ENCODE assay signal across 1 cellular context in the genomic region with DNA sequence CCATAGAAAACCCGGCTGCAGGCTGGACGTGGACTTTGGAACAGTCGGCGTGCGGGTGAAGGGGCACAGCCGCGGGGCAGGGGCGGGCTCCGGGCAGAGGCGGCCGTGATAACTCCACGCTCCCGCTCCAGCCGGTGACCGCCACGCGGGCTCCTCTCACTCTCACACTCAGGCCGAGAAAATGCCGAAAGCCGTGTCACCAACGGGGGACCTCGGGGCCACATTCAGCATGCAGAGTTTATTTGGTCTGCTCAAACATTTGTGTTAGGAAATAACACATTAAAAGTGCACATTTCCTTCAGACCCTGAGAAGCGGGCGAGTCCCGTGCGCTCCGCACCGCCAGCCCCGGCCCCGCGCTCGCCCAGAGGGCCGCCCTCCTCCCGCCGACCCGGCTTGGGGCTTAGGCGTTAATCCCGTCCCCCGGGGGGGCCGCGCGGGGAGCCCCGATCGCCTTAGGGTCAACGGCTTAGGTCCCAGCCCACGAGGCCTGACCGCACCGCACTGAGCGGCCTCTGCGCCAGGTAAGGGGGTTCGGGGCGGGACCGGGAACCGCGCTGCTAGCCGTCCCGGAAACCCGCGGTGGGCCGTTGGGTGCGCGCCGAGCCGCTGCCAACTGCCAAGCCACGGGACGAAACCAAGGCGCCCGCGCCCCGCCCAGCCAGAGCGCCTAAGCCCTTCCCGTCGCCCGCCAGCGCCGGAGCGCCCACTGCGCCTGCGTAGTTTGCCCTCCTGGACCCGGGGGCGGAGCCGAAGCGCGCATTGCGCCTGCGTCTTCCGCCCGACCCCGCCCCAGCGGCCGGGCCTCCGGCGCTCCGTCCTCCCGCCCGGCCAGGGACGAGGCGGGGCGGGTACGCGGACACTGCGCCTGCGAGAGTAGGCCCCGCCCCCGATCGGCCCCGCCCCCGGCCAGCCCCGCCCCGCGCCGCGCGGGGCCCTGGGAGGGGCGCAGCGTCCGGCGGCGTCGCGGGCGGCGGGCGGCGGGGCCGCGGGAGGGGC.
TF ChIP-seq lines count a peak whose summit lies in the region.

A gene with protein sequence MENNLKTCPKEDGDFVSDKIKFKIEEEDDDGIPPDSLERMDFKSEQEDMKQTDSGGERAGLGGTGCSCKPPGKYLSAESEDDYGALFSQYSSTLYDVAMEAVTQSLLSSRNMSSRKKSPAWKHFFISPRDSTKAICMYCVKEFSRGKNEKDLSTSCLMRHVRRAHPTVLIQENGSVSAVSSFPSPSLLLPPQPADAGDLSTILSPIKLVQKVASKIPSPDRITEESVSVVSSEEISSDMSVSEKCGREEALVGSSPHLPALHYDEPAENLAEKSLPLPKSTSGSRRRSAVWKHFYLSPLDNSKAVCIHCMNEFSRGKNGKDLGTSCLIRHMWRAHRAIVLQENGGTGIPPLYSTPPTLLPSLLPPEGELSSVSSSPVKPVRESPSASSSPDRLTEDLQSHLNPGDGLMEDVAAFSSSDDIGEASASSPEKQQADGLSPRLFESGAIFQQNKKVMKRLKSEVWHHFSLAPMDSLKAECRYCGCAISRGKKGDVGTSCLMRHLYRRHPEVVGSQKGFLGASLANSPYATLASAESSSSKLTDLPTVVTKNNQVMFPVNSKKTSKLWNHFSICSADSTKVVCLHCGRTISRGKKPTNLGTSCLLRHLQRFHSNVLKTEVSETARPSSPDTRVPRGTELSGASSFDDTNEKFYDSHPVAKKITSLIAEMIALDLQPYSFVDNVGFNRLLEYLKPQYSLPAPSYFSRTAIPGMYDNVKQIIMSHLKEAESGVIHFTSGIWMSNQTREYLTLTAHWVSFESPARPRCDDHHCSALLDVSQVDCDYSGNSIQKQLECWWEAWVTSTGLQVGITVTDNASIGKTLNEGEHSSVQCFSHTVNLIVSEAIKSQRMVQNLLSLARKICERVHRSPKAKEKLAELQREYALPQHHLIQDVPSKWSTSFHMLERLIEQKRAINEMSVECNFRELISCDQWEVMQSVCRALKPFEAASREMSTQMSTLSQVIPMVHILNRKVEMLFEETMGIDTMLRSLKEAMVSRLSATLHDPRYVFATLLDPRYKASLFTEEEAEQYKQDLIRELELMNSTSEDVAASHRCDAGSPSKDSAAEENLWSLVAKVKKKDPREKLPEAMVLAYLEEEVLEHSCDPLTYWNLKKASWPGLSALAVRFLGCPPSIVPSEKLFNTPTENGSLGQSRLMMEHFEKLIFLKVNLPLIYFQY (plus strand): TSS at position 947 of the 997 bp plus-strand sequence. CDS start 29,819 bp downstream, outside the sequence.

TF ChIP-seq in HepG2, 621 proteins besides CTCF, POLR2A, EP300 and RAD21 (continued from another document and continues in another):
- TF ChIP-seq, protein P1, sequence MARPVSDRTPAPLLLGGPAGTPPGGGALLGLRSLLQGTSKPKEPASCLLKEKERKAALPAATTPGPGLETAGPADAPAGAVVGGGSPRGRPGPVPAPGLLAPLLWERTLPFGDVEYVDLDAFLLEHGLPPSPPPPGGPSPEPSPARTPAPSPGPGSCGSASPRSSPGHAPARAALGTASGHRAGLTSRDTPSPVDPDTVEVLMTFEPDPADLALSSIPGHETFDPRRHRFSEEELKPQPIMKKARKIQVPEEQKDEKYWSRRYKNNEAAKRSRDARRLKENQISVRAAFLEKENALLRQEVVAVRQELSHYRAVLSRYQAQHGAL (CRISPR knock-in tag; IDR thresholded peaks at IDR 0.05; ENCODE audit: not compliant biosample characterization): no peak
- TF ChIP-seq FOXK2 (IDR thresholded peaks at IDR 0.05) (no peak), MED8 (CRISPR knock-in tag; IDR thresholded peaks at IDR 0.05; ENCODE audit: insufficient replicate concordance) (peak; percentile 20), MTA1 (CRISPR knock-in tag; IDR thresholded peaks at IDR 0.05; ENCODE audit: borderline replicate concordance) (peak; percentile 47; the same call in 1 of the 2 replicates), ZNF83 (CRISPR knock-in tag; IDR thresholded peaks at IDR 0.05; ENCODE audit: borderline replicate concordance) (no peak), JUN (CRISPR knock-in tag; IDR thresholded peaks at IDR 0.05) (no peak), PRPF4 (IDR thresholded peaks at IDR 0.05; ENCODE audit: low read depth, low read length, poor library complexity, severe bottlenecking) (no peak), PHB2 (IDR thresholded peaks at IDR 0.05; ENCODE audit: partially characterized antibody) (no peak), ZMYM4 (CRISPR knock-in tag; IDR thresholded peaks at IDR 0.05) (peak; percentile 42; the same call in 1 of the 2 replicates), JARID2 (CRISPR knock-in tag; IDR thresholded peaks at IDR 0.05; ENCODE audit: insufficient replicate concordance) (no peak), SALL2 (CRISPR knock-in tag; IDR thresholded peaks at IDR 0.05) (0 out of 2 replicates have a peak, but pooled peaks have one; percentile 25), ZNF354B (CRISPR knock-in tag; IDR thresholded peaks at IDR 0.05) (no peak), ZNF788 (CRISPR knock-in tag; IDR thresholded peaks at IDR 0.05; ENCODE audit: borderline replicate concordance) (no peak), TARDBP (CRISPR knock-in tag; IDR thresholded peaks at IDR 0.05) (0 out of 2 replicates have a peak, but pooled peaks have one; percentile 34), SMC3 (IDR thresholded peaks at IDR 0.05; ENCODE audit: low read length) (no peak), ERF (CRISPR knock-in tag; IDR thresholded peaks at IDR 0.05) (peak; percentile 52; the same call in 1 of the 2 replicates)
- TF ChIP-seq, protein P2, sequence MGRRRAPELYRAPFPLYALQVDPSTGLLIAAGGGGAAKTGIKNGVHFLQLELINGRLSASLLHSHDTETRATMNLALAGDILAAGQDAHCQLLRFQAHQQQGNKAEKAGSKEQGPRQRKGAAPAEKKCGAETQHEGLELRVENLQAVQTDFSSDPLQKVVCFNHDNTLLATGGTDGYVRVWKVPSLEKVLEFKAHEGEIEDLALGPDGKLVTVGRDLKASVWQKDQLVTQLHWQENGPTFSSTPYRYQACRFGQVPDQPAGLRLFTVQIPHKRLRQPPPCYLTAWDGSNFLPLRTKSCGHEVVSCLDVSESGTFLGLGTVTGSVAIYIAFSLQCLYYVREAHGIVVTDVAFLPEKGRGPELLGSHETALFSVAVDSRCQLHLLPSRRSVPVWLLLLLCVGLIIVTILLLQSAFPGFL (CRISPR knock-in tag; IDR thresholded peaks at IDR 0.05): no peak
- TF ChIP-seq, protein P3, sequence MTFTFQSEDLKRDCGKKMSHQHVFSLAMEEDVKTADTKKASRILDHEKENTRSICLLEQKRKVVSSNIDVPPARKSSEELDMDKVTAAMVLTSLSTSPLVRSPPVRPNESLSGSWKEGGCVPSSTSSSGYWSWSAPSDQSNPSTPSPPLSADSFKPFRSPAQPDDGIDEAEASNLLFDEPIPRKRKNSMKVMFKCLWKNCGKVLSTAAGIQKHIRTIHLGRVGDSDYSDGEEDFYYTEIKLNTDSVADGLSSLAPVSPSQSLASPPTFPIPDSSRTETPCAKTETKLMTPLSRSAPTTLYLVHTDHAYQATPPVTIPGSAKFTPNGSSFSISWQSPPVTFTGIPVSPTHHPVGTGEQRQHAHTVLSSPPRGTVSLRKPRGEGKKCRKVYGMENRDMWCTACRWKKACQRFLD (CRISPR knock-in tag; IDR thresholded peaks at IDR 0.05; ENCODE audit: borderline replicate concordance): peak; percentile 87; the same call in 1 of the 2 replicates
- TF ChIP-seq, protein P4, sequence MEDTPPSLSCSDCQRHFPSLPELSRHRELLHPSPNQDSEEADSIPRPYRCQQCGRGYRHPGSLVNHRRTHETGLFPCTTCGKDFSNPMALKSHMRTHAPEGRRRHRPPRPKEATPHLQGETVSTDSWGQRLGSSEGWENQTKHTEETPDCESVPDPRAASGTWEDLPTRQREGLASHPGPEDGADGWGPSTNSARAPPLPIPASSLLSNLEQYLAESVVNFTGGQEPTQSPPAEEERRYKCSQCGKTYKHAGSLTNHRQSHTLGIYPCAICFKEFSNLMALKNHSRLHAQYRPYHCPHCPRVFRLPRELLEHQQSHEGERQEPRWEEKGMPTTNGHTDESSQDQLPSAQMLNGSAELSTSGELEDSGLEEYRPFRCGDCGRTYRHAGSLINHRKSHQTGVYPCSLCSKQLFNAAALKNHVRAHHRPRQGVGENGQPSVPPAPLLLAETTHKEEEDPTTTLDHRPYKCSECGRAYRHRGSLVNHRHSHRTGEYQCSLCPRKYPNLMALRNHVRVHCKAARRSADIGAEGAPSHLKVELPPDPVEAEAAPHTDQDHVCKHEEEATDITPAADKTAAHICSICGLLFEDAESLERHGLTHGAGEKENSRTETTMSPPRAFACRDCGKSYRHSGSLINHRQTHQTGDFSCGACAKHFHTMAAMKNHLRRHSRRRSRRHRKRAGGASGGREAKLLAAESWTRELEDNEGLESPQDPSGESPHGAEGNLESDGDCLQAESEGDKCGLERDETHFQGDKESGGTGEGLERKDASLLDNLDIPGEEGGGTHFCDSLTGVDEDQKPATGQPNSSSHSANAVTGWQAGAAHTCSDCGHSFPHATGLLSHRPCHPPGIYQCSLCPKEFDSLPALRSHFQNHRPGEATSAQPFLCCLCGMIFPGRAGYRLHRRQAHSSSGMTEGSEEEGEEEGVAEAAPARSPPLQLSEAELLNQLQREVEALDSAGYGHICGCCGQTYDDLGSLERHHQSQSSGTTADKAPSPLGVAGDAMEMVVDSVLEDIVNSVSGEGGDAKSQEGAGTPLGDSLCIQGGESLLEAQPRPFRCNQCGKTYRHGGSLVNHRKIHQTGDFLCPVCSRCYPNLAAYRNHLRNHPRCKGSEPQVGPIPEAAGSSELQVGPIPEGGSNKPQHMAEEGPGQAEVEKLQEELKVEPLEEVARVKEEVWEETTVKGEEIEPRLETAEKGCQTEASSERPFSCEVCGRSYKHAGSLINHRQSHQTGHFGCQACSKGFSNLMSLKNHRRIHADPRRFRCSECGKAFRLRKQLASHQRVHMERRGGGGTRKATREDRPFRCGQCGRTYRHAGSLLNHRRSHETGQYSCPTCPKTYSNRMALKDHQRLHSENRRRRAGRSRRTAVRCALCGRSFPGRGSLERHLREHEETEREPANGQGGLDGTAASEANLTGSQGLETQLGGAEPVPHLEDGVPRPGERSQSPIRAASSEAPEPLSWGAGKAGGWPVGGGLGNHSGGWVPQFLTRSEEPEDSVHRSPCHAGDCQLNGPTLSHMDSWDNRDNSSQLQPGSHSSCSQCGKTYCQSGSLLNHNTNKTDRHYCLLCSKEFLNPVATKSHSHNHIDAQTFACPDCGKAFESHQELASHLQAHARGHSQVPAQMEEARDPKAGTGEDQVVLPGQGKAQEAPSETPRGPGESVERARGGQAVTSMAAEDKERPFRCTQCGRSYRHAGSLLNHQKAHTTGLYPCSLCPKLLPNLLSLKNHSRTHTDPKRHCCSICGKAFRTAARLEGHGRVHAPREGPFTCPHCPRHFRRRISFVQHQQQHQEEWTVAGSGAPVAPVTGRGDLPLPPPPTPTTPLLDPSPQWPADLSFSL (CRISPR knock-in tag; IDR thresholded peaks at IDR 0.05): no peak
- TF ChIP-seq, protein P5, sequence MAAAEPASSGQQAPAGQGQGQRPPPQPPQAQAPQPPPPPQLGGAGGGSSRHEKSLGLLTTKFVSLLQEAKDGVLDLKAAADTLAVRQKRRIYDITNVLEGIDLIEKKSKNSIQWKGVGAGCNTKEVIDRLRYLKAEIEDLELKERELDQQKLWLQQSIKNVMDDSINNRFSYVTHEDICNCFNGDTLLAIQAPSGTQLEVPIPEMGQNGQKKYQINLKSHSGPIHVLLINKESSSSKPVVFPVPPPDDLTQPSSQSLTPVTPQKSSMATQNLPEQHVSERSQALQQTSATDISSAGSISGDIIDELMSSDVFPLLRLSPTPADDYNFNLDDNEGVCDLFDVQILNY (CRISPR knock-in tag; conservative IDR thresholded peaks at IDR 0.05): no peak
- TF ChIP-seq, protein P6, sequence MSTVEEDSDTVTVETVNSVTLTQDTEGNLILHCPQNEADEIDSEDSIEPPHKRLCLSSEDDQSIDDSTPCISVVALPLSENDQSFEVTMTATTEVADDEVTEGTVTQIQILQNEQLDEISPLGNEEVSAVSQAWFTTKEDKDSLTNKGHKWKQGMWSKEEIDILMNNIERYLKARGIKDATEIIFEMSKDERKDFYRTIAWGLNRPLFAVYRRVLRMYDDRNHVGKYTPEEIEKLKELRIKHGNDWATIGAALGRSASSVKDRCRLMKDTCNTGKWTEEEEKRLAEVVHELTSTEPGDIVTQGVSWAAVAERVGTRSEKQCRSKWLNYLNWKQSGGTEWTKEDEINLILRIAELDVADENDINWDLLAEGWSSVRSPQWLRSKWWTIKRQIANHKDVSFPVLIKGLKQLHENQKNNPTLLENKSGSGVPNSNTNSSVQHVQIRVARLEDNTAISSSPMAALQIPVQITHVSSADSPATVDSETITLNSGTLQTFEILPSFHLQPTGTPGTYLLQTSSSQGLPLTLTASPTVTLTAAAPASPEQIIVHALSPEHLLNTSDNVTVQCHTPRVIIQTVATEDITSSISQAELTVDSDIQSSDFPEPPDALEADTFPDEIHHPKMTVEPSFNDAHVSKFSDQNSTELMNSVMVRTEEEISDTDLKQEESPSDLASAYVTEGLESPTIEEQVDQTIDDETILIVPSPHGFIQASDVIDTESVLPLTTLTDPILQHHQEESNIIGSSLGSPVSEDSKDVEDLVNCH (CRISPR knock-in tag; IDR thresholded peaks at IDR 0.05): no peak
- TF ChIP-seq, protein P7, sequence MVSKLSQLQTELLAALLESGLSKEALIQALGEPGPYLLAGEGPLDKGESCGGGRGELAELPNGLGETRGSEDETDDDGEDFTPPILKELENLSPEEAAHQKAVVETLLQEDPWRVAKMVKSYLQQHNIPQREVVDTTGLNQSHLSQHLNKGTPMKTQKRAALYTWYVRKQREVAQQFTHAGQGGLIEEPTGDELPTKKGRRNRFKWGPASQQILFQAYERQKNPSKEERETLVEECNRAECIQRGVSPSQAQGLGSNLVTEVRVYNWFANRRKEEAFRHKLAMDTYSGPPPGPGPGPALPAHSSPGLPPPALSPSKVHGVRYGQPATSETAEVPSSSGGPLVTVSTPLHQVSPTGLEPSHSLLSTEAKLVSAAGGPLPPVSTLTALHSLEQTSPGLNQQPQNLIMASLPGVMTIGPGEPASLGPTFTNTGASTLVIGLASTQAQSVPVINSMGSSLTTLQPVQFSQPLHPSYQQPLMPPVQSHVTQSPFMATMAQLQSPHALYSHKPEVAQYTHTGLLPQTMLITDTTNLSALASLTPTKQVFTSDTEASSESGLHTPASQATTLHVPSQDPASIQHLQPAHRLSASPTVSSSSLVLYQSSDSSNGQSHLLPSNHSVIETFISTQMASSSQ (IDR thresholded peaks at IDR 0.05; ENCODE audit: low read depth): no peak
- TF ChIP-seq, protein P7 (CRISPR knock-in tag; IDR thresholded peaks at IDR 0.05; ENCODE audit: borderline replicate concordance): peak; percentile 49; the same call in 1 of the 2 replicates
- TF ChIP-seq, protein P8, sequence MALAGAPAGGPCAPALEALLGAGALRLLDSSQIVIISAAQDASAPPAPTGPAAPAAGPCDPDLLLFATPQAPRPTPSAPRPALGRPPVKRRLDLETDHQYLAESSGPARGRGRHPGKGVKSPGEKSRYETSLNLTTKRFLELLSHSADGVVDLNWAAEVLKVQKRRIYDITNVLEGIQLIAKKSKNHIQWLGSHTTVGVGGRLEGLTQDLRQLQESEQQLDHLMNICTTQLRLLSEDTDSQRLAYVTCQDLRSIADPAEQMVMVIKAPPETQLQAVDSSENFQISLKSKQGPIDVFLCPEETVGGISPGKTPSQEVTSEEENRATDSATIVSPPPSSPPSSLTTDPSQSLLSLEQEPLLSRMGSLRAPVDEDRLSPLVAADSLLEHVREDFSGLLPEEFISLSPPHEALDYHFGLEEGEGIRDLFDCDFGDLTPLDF (CRISPR knock-in tag; IDR thresholded peaks at IDR 0.05): peak; percentile 42; the same call in 1 of the 2 replicates
